Comparison of ENCODE assay signal across 18 cellular contexts in the genomic region with DNA sequence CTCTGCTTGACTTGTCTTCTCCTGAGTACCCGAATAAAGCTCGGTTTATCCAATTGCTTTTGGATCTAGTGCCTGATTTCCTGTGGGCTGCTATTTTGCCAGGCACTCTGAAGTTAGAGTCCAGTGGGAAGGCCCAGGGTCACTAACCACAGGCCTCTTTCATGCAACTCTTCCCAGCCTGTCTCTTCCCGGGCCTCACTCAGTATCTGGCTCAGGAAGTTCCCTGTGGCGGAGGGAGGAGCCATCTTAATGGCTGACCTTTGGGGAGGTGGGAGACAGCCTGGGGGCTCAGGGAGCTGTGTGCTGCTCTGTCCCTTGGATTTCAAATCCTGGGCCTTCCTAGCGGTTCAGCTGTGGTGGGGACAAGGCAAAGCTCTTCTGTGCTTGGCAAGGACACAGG.
DNase-seq lines count a peak whose midpoint lies in the region; ATAC-seq and TF ChIP-seq lines count a peak whose summit lies in the region.
"Had no signal": no experiment of that assay in that cellular context is flagged by ENCODE, and none has a peak within 500 bp of the region (broad histone marks: within the 10 kb centered on the region; RNA-seq: fewer than 3 reads in every experiment).

No MANE protein-coding gene starts in this region.

- no peaks in the 10 kb centered on the region for H3K79me2 ChIP-seq in mesendoderm (ENCODE audit: control insufficient read depth, insufficient read depth, low read length)

- WGBS in endodermal cell (ENCODE audit: insufficient coverage in 1 of 2, insufficient read length in 1 of 2), 2 experiments: 38 to 55% methylated on average over 2 to 5 of the region's 5 CpGs
- WGBS in mesendoderm (ENCODE audit: extremely low coverage, insufficient coverage, low lambda C conversion rate): no CpG with 5 or more reads among the region's 5 CpGs

- H3K27me3 Mint-ChIP-seq in endodermal cell (ENCODE audit: insufficient read depth): peaks cover 60% of the 10 kb centered on the region
- H3K27me3 Mint-ChIP-seq: CD4-positive, alpha-beta T cell had no signal

- H3K9me3 Mint-ChIP-seq in endodermal cell: peaks cover 26% of the 10 kb centered on the region
- H3K9me3 Mint-ChIP-seq: CD4-positive, alpha-beta T cell had no signal

- H3K4me3 Mint-ChIP-seq in endodermal cell: no peak overlapping the region
- H3K4me3 Mint-ChIP-seq: CD4-positive, alpha-beta T cell had no signal

- no peak for ATAC-seq in GM18909 (IDR thresholded peaks at IDR 0.05; ENCODE audit: poor library complexity, unreplicated experiment)
- ATAC-seq: A549, GM12878 had no signal

- DNase-seq in ELF-1 (ENCODE audit: low read depth, low spot score) (peak; percentile 83), NT2/D1 (ENCODE audit: low read depth, low spot score) (peak; percentile 11), endodermal cell (peak; percentile 88), mesendoderm (peak; percentile 44), ecto neural progenitor cell (ENCODE audit: low spot score) (no peak), HT-29 (ENCODE audit: low spot score) (no peak)
- DNase-seq in activated CD8-positive, alpha-beta memory T cell treated with anti-CD3 and anti-CD28 coated beads for 24 hours: no peak
- DNase-seq: AML-193; Calu3; CD4-positive, alpha-beta T cell; DMS79 treated with DMSO at 0.1 percent for 48 hours; GM23248 had no signal

- no peak overlapping the region for H2BK15ac ChIP-seq in mesendoderm (replicated peaks; ENCODE audit: low read depth)

- H2AK5ac ChIP-seq in mesendoderm (ENCODE audit: low read length): no peak overlapping the region

- H3K79me1 ChIP-seq in mesendoderm (ENCODE audit: low read length): no peaks in the 10 kb centered on the region

- TF ChIP-seq CTCF in endodermal cell (conservative IDR thresholded peaks at IDR 0.05): no peak

- H4K5ac ChIP-seq in mesendoderm (ENCODE audit: low read length): no peak overlapping the region

- H3K56ac ChIP-seq in mesendoderm (ENCODE audit: low read length): no peak overlapping the region

- H3K9me3 ChIP-seq in NT2/D1 (ENCODE audit: insufficient read depth, low read length) (peaks cover 33% of the 10 kb centered on the region), endodermal cell (ENCODE audit: control insufficient read depth, low read length) (peaks cover 25% of the 10 kb centered on the region)
- H3K9me3 ChIP-seq: A549, HAP-1 had no signal

- no peaks in the 10 kb centered on the region for H3K36me3 ChIP-seq in NT2/D1 (ENCODE audit: insufficient read depth, insufficient read length, low read length)
- H3K36me3 ChIP-seq in endodermal cell (ENCODE audit: control insufficient read depth, insufficient read depth, low read length): no peaks in the 10 kb centered on the region
- H3K36me3 ChIP-seq in mesendoderm (ENCODE audit: control insufficient read depth, insufficient read depth, low read length): no peaks in the 10 kb centered on the region
- H3K36me3 ChIP-seq: HAP-1 had no signal

- no peaks in the 10 kb centered on the region for H3K4me1 ChIP-seq in NT2/D1 (ENCODE audit: insufficient read depth, insufficient read length)
- no peaks in the 10 kb centered on the region for H3K4me1 ChIP-seq in endodermal cell (ENCODE audit: control insufficient read depth, insufficient read depth, low read length)
- H3K4me1 ChIP-seq in mesendoderm (ENCODE audit: control insufficient read depth, low read depth, low read length): no peaks in the 10 kb centered on the region
- H3K4me1 ChIP-seq: A549, HAP-1 had no signal

- no peak overlapping the region for H3K9ac ChIP-seq in NT2/D1 (ENCODE audit: insufficient read length, low read depth)
- H3K9ac ChIP-seq in endodermal cell (ENCODE audit: extremely low read depth, low read length, poor library complexity, severe bottlenecking): no peak overlapping the region
- H3K9ac ChIP-seq in mesendoderm (ENCODE audit: low read length): no peak overlapping the region
- H3K9ac ChIP-seq: GM23248 had no signal

- no peak overlapping the region for H3K4ac ChIP-seq in mesendoderm (ENCODE audit: low read depth, low read length)

- no peak overlapping the region for H3K23ac ChIP-seq in mesendoderm (ENCODE audit: low read length)

- no peak overlapping the region for H3K4me2 ChIP-seq in mesendoderm (ENCODE audit: low read length)
- H3K4me2 ChIP-seq: A549 had no signal

- H2BK120ac ChIP-seq in mesendoderm (ENCODE audit: low read depth, low read length): no peak overlapping the region

- no peak overlapping the region for H4K8ac ChIP-seq in mesendoderm (ENCODE audit: low read depth, low read length)

- peaks cover 5% of the 10 kb centered on the region for H3K4me1 Mint-ChIP-seq in endodermal cell

- H3K18ac ChIP-seq in mesendoderm (ENCODE audit: low read length): no peak overlapping the region

- no peak overlapping the region for H2BK5ac ChIP-seq in mesendoderm (ENCODE audit: low read length)

- H3K27me3 ChIP-seq in NT2/D1 (ENCODE audit: insufficient read depth, insufficient read length): no peaks in the 10 kb centered on the region
- peaks cover 7% of the 10 kb centered on the region for H3K27me3 ChIP-seq in endodermal cell (ENCODE audit: control insufficient read depth, insufficient read depth, low read length, poor library complexity, severe bottlenecking)
- no peaks in the 10 kb centered on the region for H3K27me3 ChIP-seq in mesendoderm (ENCODE audit: insufficient read depth, low read length, poor library complexity)

- peaks cover 9% of the 10 kb centered on the region for H3K36me3 Mint-ChIP-seq in endodermal cell (ENCODE audit: low read depth)

- H3K27ac Mint-ChIP-seq in endodermal cell: no peak overlapping the region
- H3K27ac Mint-ChIP-seq: CD4-positive, alpha-beta T cell had no signal

- H3K4me3 ChIP-seq in NT2/D1 (ENCODE audit: insufficient read length, low read depth) (no peak overlapping the region), endodermal cell (ENCODE audit: low read length) (no peak overlapping the region), mesendoderm (ENCODE audit: low read length) (no peak overlapping the region)
- H3K4me3 ChIP-seq: A549, GM12878, GM23248, HAP-1 had no signal

- no peak overlapping the region for H3K27ac ChIP-seq in endodermal cell (ENCODE audit: low read depth, low read length)
- no peak overlapping the region for H3K27ac ChIP-seq in mesendoderm (ENCODE audit: low read depth, low read length)
- H3K27ac ChIP-seq: 22Rv1, A549, C4-2B, GM23248 had no signal

Comparison
In these comparisons a context has a peak if more than half of its experiments do, and no peak if none do; other contexts are left out.
1. DNase-seq: peak in ELF-1 (single experiment), NT2/D1 (single experiment), endodermal cell (single experiment) and mesendoderm (single experiment); none in ecto neural progenitor cell (single experiment), activated CD8-positive, alpha-beta memory T cell treated with anti-CD3 and anti-CD28 coated beads for 24 hours (single experiment) and HT-29 (single experiment).